1 cellular context compared by ENCODE assay signal in the genomic region with DNA sequence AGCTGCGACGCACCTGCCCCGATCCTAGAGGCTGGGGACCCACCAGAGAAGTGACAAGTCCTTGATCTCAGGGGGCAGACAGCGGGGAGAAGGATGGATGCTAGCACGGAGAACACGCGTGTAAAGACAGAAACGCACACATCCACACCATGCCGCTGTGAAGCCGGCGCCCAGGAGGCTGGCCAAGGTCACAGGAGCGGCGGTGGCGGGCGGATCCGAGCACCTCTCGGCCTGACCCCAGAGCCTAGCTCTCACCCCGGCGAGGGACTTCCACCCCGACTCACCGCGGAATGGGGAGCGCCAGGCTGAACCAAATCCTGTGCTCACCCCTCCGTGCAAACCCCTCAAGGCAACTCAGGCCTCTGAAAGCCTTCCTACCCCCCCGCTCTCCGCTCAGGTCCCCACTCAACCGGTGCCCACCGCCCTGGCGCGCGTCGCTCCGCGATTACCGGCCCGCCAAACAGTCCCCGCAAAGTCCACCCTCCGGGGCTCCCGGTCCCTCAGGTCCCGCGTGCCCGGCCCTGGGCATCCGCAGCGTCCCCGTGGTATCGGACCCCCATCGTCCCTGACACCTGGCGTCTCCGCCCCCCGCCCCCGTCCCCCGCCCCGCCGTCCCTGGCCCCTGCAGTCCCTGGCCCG.
TF ChIP-seq lines count a peak whose summit lies in the region.

No MANE protein-coding gene starts in this region.

TF ChIP-seq in IMR-90, 13 proteins besides CTCF, POLR2A, EP300 and RAD21 (continued from another document):
- TF ChIP-seq, protein P1, sequence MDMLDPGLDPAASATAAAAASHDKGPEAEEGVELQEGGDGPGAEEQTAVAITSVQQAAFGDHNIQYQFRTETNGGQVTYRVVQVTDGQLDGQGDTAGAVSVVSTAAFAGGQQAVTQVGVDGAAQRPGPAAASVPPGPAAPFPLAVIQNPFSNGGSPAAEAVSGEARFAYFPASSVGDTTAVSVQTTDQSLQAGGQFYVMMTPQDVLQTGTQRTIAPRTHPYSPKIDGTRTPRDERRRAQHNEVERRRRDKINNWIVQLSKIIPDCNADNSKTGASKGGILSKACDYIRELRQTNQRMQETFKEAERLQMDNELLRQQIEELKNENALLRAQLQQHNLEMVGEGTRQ (IDR thresholded peaks at IDR 0.05; ENCODE audit: low read depth, low read length) = no peak
- no peak for TF ChIP-seq RFX5 (IDR thresholded peaks at IDR 0.05; ENCODE audit: low read depth, low read length)
